ENCODE assay signal across 18 cellular contexts in genomic region chr9:123684393-123685149, GRCh38.
A peak's percentile ranks its signal among the peaks of the same experiment; 100 is the strongest.
DNase-seq lines count a peak whose midpoint lies in the region; ATAC-seq, FAIRE-seq and TF ChIP-seq lines count a peak whose summit lies in the region.
"Had no signal": no experiment of that assay in that cellular context is flagged by ENCODE, and none has a peak within 500 bp of the region (broad histone marks: within the 10 kb centered on the region; RNA-seq: fewer than 3 reads in every experiment).

No MANE protein-coding gene starts in this region.

- H4K20me1 ChIP-seq in DOHH2 (ENCODE audit: control insufficient read depth, insufficient read depth, low read depth, low read length), result no peaks in the 10 kb centered on the region
- H4K20me1 ChIP-seq in KMS-11 (ENCODE audit: insufficient read depth), result no peaks in the 10 kb centered on the region
- H4K20me1 ChIP-seq in K562 (replicated peaks; ENCODE audit: control insufficient read depth, insufficient read depth, low read length), result peaks cover 3% of the 10 kb centered on the region; the same call in 1 of the 2 replicates
- 0 out of 2 replicates have a peak, but pooled peaks cover 5% of the 10 kb centered on the region for H4K20me1 ChIP-seq in PC-3 (ENCODE audit: low read length)

- DNase-seq in K562 (ENCODE audit: extremely low read depth in 1 of 4, low spot score in 3 of 4) (no peak), activated gamma-delta T cell (lab: John Stamatoyannopoulos, UW) (no peak), PC-3 (no peak), DMS53 (lab: John Stamatoyannopoulos, UW) (no peak)
- DNase-seq: activated CD4-positive, alpha-beta T cell treated with anti-CD3 and anti-CD28 coated beads, Interleukin-2, amount 50 U/mL, for 4 hours; amniotic stem cell; dorsolateral prefrontal cortex; GDM1; GOT3; immature natural killer cell; NCI-H1694; NK-92 treated with Interleukin-12 subunit alpha and Interleukin-12 subunit beta, amount 100 ng/mL, for 24 hours; stimulated activated CD4-positive, alpha-beta T cell treated with anti-CD3 and anti-CD28 coated beads, Interleukin-2, amount 100 ng/mL, for 48 hours; stomach had no signal

- H3K9ac ChIP-seq in KMS-11, result no peak overlapping the region
- no peak overlapping the region for H3K9ac ChIP-seq in K562 (ENCODE audit: insufficient read depth in 1 of 2, low read depth in 2 of 2, low read length in 2 of 2)
- no peak overlapping the region for H3K9ac ChIP-seq in PC-3 (ENCODE audit: low read length)

- H3K9me1 ChIP-seq in K562 (ENCODE audit: control insufficient read depth, insufficient read depth, low read length), result no peaks in the 10 kb centered on the region

- CTCF ChIA-PET in K562 (lab: Yijun Ruan, JAX; ENCODE audit: low intra/inter-chr PET ratio), result no interaction called here
- CTCF ChIA-PET in PC-3 (lab: Charles Lee), result no interaction called here

- peaks cover 37% of the 10 kb centered on the region for H3K4me1 ChIP-seq in DOHH2 (ENCODE audit: control insufficient read depth, low read length)
- peaks cover 73% of the 10 kb centered on the region for H3K4me1 ChIP-seq in KMS-11 (ENCODE audit: low read depth, poor library complexity, severe bottlenecking)
- H3K4me1 ChIP-seq in K562 (replicated peaks in 1 of 2; ENCODE audit: control insufficient read depth in 2 of 2, insufficient read depth in 2 of 2, low read length in 2 of 2), result peaks cover 0 to 3% of the 10 kb centered on the region in 2 experiments; a peak in 1 of 5 replicates
- peaks cover 18% of the 10 kb centered on the region for H3K4me1 ChIP-seq in PC-3 (ENCODE audit: insufficient read depth, low read length)

- H3K4me2 ChIP-seq in DOHH2 (ENCODE audit: low read length), result peak overlapping the region; percentile 36
- peak overlapping the region; percentile 22; the same call in 1 of the 2 replicates for H3K4me2 ChIP-seq in KMS-11
- H3K4me2 ChIP-seq in K562 (ENCODE audit: insufficient read depth, low read length), result no peak overlapping the region
- H3K4me2 ChIP-seq in PC-3 (ENCODE audit: low read length), result no peak overlapping the region

- H3K79me2 ChIP-seq in DOHH2 (ENCODE audit: control insufficient read depth, low read length), result no peaks in the 10 kb centered on the region
- no peaks in the 10 kb centered on the region for H3K79me2 ChIP-seq in KMS-11 (ENCODE audit: insufficient read depth, low read depth)
- no peaks in the 10 kb centered on the region for H3K79me2 ChIP-seq in K562 (ENCODE audit: control insufficient read depth, insufficient read depth, low read length)
- no peaks in the 10 kb centered on the region for H3K79me2 ChIP-seq in PC-3 (ENCODE audit: low read length)

- TF ChIP-seq CTCF in DOHH2 (IDR thresholded peaks at IDR 0.05; ENCODE audit: low read depth, low read length, poor library complexity, severe bottlenecking) (no peak), KMS-11 (conservative IDR thresholded peaks at IDR 0.05; ENCODE audit: low read depth, low read length) (no peak), K562 (IDR thresholded peaks at IDR 0.05 in 2 of 3, conservative IDR thresholded peaks at IDR 0.05 in 1 of 3; ENCODE audit: insufficient read depth in 2 of 3, low read depth in 1 of 3, low read length in 3 of 3) (no peak), PC-3 (conservative IDR thresholded peaks at IDR 0.05; ENCODE audit: low read depth, low read length) (no peak)

- TF ChIP-seq RAD21 in K562 (CRISPR knock-in tag; conservative IDR thresholded peaks at IDR 0.05 in 1 of 2, IDR thresholded peaks at IDR 0.05 in 1 of 2), result no peak

- POLR2A ChIA-PET in K562 (lab: Yijun Ruan, JAX), result interaction anchor here (1.0 kb wide), 1 partner anchor 188 kb away, joined by 3 read pairs; no protein-coding TSS in a partner anchor
- POLR2A ChIA-PET in PC-3 (lab: Charles Lee; ENCODE audit: unreplicated experiment), result no interaction called here

- BruUV-seq in K562 (replicated peaks; lab: Mats Ljungman, UMichigan), result no TSS peak
- no TSS peak for BruUV-seq in PC-3 (replicated peaks; lab: Mats Ljungman, UMichigan)

- H3K36me3 ChIP-seq in DOHH2 (ENCODE audit: control insufficient read depth, low read length), result no peaks in the 10 kb centered on the region
- no peaks in the 10 kb centered on the region for H3K36me3 ChIP-seq in KMS-11 (ENCODE audit: insufficient read depth)
- H3K36me3 ChIP-seq in K562 (ENCODE audit: control insufficient read depth, insufficient read depth, low read length), result no peaks in the 10 kb centered on the region
- no peaks in the 10 kb centered on the region for H3K36me3 ChIP-seq in PC-3 (ENCODE audit: low read depth, low read length)
- H3K36me3 ChIP-seq: stomach had no signal

- no peak for FAIRE-seq in K562 (lab: Jason Lieb, UNC)

- no peaks in the 10 kb centered on the region for H3K9me3 ChIP-seq in DOHH2 (ENCODE audit: control insufficient read depth, insufficient read depth, low read length)
- no peaks in the 10 kb centered on the region for H3K9me3 ChIP-seq in K562 (replicated peaks; ENCODE audit: control insufficient read depth, insufficient read depth, low read depth, low read length)
- no peaks in the 10 kb centered on the region for H3K9me3 ChIP-seq in PC-3 (ENCODE audit: low read length)
- H3K9me3 ChIP-seq: stomach had no signal

- peak overlapping the region; percentile 18; the same call in 1 of the 2 replicates for H3K4me3 ChIP-seq in DOHH2 (ENCODE audit: low read length)
- H3K4me3 ChIP-seq in KMS-11 (IDR thresholded peaks at IDR 0.05; ENCODE audit: insufficient read depth, low read depth, low read length), result no peak overlapping the region
- no peak overlapping the region for H3K4me3 ChIP-seq in K562
- H3K4me3 ChIP-seq in PC-3 (ENCODE audit: low read length), result no peak overlapping the region
- H3K4me3 ChIP-seq: dorsolateral prefrontal cortex, stomach had no signal

- H3F3A ChIP-seq in DOHH2 (ENCODE audit: control insufficient read depth, insufficient read depth) (0 out of 2 replicates have a peak, but pooled peaks cover 5% of the 10 kb centered on the region), PC-3 (ENCODE audit: low read length, unreplicated experiment) (no peaks in the 10 kb centered on the region)

- H3K27ac ChIP-seq in DOHH2 (ENCODE audit: low read depth, low read length) (no peak overlapping the region), KMS-11 (no peak overlapping the region), K562 (ENCODE audit: extremely low read depth, low read depth, low read length) (no peak overlapping the region), PC-3 (ENCODE audit: low read length) (no peak overlapping the region)
- H3K27ac ChIP-seq: dorsolateral prefrontal cortex, stomach had no signal

- TF ChIP-seq EP300 in K562 (IDR thresholded peaks at IDR 0.05; ENCODE audit: low read length), result no peak

- 7% methylated on average over 1 of the region's 2 CpGs for WGBS in K562 (ENCODE audit: insufficient coverage, low coverage, missing lambda C conversion rate)

- no peak for TF ChIP-seq POLR2A in K562 (conservative IDR thresholded peaks at IDR 0.05)

- intact Hi-C loops in K562 (cut with micrococcal nuclease) (loop anchor here (10.0 kb wide), 1 partner anchor 140 kb away; no protein-coding TSS in a partner anchor), PC-3 (cut with micrococcal nuclease) (no loop called here)

- H3K27me3 ChIP-seq in DOHH2 (ENCODE audit: control insufficient read depth, low read length) (no peaks in the 10 kb centered on the region), KMS-11 (ENCODE audit: insufficient read depth, low read depth) (no peaks in the 10 kb centered on the region), K562 (ENCODE audit: control insufficient read depth in 2 of 2, insufficient read depth in 2 of 2, low read length in 2 of 2) (no peaks in the 10 kb centered on the region), PC-3 (ENCODE audit: low read length) (no peaks in the 10 kb centered on the region)
- H3K27me3 ChIP-seq: dorsolateral prefrontal cortex, stomach had no signal

- in situ Hi-C loops in K562 (cut with MboI), result no loop called here

- H2AFZ ChIP-seq in KMS-11 (ENCODE audit: low read depth), result no peak overlapping the region
- H2AFZ ChIP-seq in K562 (ENCODE audit: low read depth, low read length), result no peak overlapping the region
- no peak overlapping the region for H2AFZ ChIP-seq in PC-3 (ENCODE audit: low read length)

- ATAC-seq in GM19395 (IDR thresholded peaks at IDR 0.05; ENCODE audit: unreplicated experiment) (peak; percentile 67), K562 (no peak), PC-3 (no peak), HG03457 (IDR thresholded peaks at IDR 0.05; ENCODE audit: unreplicated experiment) (no peak)

- H3K9me2 ChIP-seq in DOHH2 (replicated peaks; ENCODE audit: control insufficient read depth, low read length), result no peaks in the 10 kb centered on the region
- H3K9me2 ChIP-seq in PC-3 (replicated peaks; ENCODE audit: low read length), result no peaks in the 10 kb centered on the region

TF ChIP-seq in K562, 482 proteins besides CTCF, POLR2A, EP300 and RAD21:
- no peak for TF ChIP-seq SFPQ (IDR thresholded peaks at IDR 0.05; ENCODE audit: low read depth, low read length)
- TF ChIP-seq SPI1 (IDR thresholded peaks at IDR 0.05; ENCODE audit: borderline replicate concordance, low read depth, low read length), result 0 out of 2 replicates have a peak, but pooled peaks have one; percentile 9

Comparison
In these comparisons a context has a peak if more than half of its experiments do, and no peak if none do; other contexts are left out.
1. H3K4me2 ChIP-seq: peak in DOHH2 (single experiment) and KMS-11 (single experiment); none in K562 (single experiment) and PC-3 (single experiment).